8 cellular contexts compared by ENCODE assay signal in genomic region chr3:49839193-49839809, GRCh38. TPM values are rescaled to one million over a fixed set of nuclear protein-coding genes. Genes with fewer than 3 reads are reported as not detected.
A peak's percentile ranks its signal among the peaks of the same experiment; 100 is the strongest.
DNase-seq lines count a peak whose midpoint lies in the region; ATAC-seq, FAIRE-seq and TF ChIP-seq lines count a peak whose summit lies in the region.

No MANE protein-coding gene starts in this region.

- DNase-seq in A549 (ENCODE audit: low read depth in 1 of 2, low spot score in 1 of 2) (peak; percentile 40 to 72), NCI-H446 (lab: John Stamatoyannopoulos, UW) (peak; percentile 47 to 61), cerebellar nuclear complex (lab: John Stamatoyannopoulos, UW) (peak; percentile 21 to 44), left kidney (ENCODE audit: low read depth, low spot score) (peak; percentile 88)
- peak; percentile 71 to 74 for DNase-seq in activated CD4-positive, alpha-beta T cell treated with anti-CD3 and anti-CD28 coated beads for 24 hours (ENCODE audit: low read depth in 2 of 2)
- peak; percentile 70 to 72 for DNase-seq in stimulated activated CD4-positive, alpha-beta T cell treated with anti-CD3 and anti-CD28 coated beads, Interleukin-2, amount 100 ng/mL, for 48 hours

- FAIRE-seq in A549 (lab: Jason Lieb, UNC), result no peak

- no peak for TF ChIP-seq EP300 in A549 (IDR thresholded peaks at IDR 0.05)

- TF ChIP-seq POLR2A in A549 (IDR thresholded peaks at IDR 0.05; ENCODE audit: low read length), result no peak

- POLR2A ChIA-PET in A549 (lab: Yijun Ruan, JAX), result interaction anchor here (0.6 kb wide), 1 partner anchor 166 kb away, joined by 3 read pairs; no protein-coding TSS in a partner anchor

- H3K4me1 ChIP-seq in A549, result no peaks in the 10 kb centered on the region

- no peak overlapping the region for H3K4me3 ChIP-seq in A549

- CTCF ChIA-PET in A549 (lab: Yijun Ruan, JAX), result interaction anchor here (0.6 to 6.6 kb wide), 49 partner anchors 8 to 1008 kb away, joined by 3 to 119 read pairs (median 4); partner anchors contain the start of genes AMIGO3, CAMKV, CDHR4 and INKA1

- 43% methylated on average over 6 of the region's 6 CpGs for WGBS in A549 (ENCODE audit: missing lambda C conversion rate)

- H3K9me3 ChIP-seq in A549, result no peaks in the 10 kb centered on the region

- H3K4me2 ChIP-seq in A549, result no peak overlapping the region

- TF ChIP-seq CTCF in A549 (IDR thresholded peaks at IDR 0.05), result peak; percentile 76

- TF ChIP-seq RAD21 in A549 (conservative IDR thresholded peaks at IDR 0.05 in 1 of 2, IDR thresholded peaks at IDR 0.05 in 1 of 2), result peak; percentile 70 to 71

- H3K27ac ChIP-seq in A549, result no peak overlapping the region

- peak; percentile 82 to 91; a peak in 5 of 6 replicates for ATAC-seq in A549
- ATAC-seq in GM18511 (IDR thresholded peaks at IDR 0.05; ENCODE audit: unreplicated experiment), result peak; percentile 48
- no peak for ATAC-seq in HG03025 (IDR thresholded peaks at IDR 0.05; ENCODE audit: low FRiP score, unreplicated experiment)

TF ChIP-seq in A549, 52 proteins besides CTCF, POLR2A, EP300 and RAD21:
- TF ChIP-seq SMC3 (IDR thresholded peaks at IDR 0.05), result peak; percentile 79
- no peak for TF ChIP-seq NPAS2 (CRISPR knock-in tag; IDR thresholded peaks at IDR 0.05; ENCODE audit: borderline replicate concordance)

RNA-seq across cellular contexts. Expression of gene TRAIP, which starts 17.1 kb away (rescaled TPM):
- polyA plus RNA-seq in A549 (2011; rRNA removed) (10.2 and 10.7 TPM in 2 replicates), A549 (2017; fragmentation: RNase III; extraction: RNeasy Plus Mini Kit Qiagen cat#74134 plus additional on column Dnase treatment) (10.7 to 11.9 TPM (median 11.5 TPM) in 3 replicates)
- 21.9 and 22.1 TPM in 2 replicates for polyA plus RNA-seq in A549 (2012; cell fraction: cytosol; rRNA removed)
- 73.2 and 74.9 TPM in 2 replicates for polyA plus RNA-seq in A549 (2012; cell fraction: nucleus; rRNA removed)
- 14.8 and 18.7 TPM in 2 replicates for polyA minus RNA-seq in A549 (2011; rRNA and poly(A)+ RNA removed)

RNA-seq across cellular contexts. Expression of gene UBA7, which starts 25.5 kb away (rescaled TPM):
- 0.22 and 0.33 TPM in 2 replicates for polyA plus RNA-seq in A549 (2011; rRNA removed)
- polyA plus RNA-seq in A549 (2012; cell fraction: cytosol; rRNA removed), result 0.28 and 0.52 TPM in 2 replicates
- polyA plus RNA-seq in A549 (2012; cell fraction: nucleus; rRNA removed), result 7.7 and 8.5 TPM in 2 replicates
- polyA plus RNA-seq in A549 (2017; fragmentation: RNase III; extraction: RNeasy Plus Mini Kit Qiagen cat#74134 plus additional on column Dnase treatment), result 0.54 to 0.63 TPM (median 0.62 TPM) in 3 replicates
- 0.88 and 0.91 TPM in 2 replicates for polyA minus RNA-seq in A549 (2011; rRNA and poly(A)+ RNA removed)

RNA-seq across cellular contexts. Expression of gene CAMKV, which starts 30.4 kb away (rescaled TPM):
- polyA plus RNA-seq in A549 (2011; rRNA removed) (0.20 and 0.31 TPM in 2 replicates), A549 (2017; fragmentation: RNase III; extraction: RNeasy Plus Mini Kit Qiagen cat#74134 plus additional on column Dnase treatment) (0.31 to 0.51 TPM (median 0.46 TPM) in 3 replicates)
- 0.41 TPM in 2 replicates for polyA plus RNA-seq in A549 (2012; cell fraction: cytosol; rRNA removed)
- 1.6 and 2.1 TPM in 2 replicates for polyA plus RNA-seq in A549 (2012; cell fraction: nucleus; rRNA removed)
- polyA minus RNA-seq in A549 (2011; rRNA and poly(A)+ RNA removed), result 0.17 and 0.44 TPM in 2 replicates

RNA-seq across cellular contexts. Expression of gene INKA1, which starts 36.2 kb away (rescaled TPM):
- polyA plus RNA-seq in A549 (2011; rRNA removed), result 0.21 and 0.39 TPM in 2 replicates
- 1.2 and 1.3 TPM in 2 replicates for polyA plus RNA-seq in A549 (2012; cell fraction: cytosol; rRNA removed)
- 0.83 and 0.89 TPM in 2 replicates for polyA plus RNA-seq in A549 (2012; cell fraction: nucleus; rRNA removed)
- 0.51 to 0.75 TPM (median 0.74 TPM) in 3 replicates for polyA plus RNA-seq in A549 (2017; fragmentation: RNase III; extraction: RNeasy Plus Mini Kit Qiagen cat#74134 plus additional on column Dnase treatment)
- polyA minus RNA-seq in A549 (2011; rRNA and poly(A)+ RNA removed), result 0.44 TPM in 1 of 2 replicates, not detected in the other

RNA-seq across cellular contexts. Expression of gene CDHR4, which starts 39.6 kb away (rescaled TPM):
- polyA plus RNA-seq in A549 (2011; rRNA removed) (0.54 and 0.71 TPM in 2 replicates), A549 (2017; fragmentation: RNase III; extraction: RNeasy Plus Mini Kit Qiagen cat#74134 plus additional on column Dnase treatment) (0.52 to 1.1 TPM (median 0.66 TPM) in 3 replicates)
- polyA plus RNA-seq in A549 (2012; cell fraction: cytosol; rRNA removed), result 0.66 and 0.73 TPM in 2 replicates
- 9.8 and 13.2 TPM in 2 replicates for polyA plus RNA-seq in A549 (2012; cell fraction: nucleus; rRNA removed)
- 0.73 and 1.2 TPM in 2 replicates for polyA minus RNA-seq in A549 (2011; rRNA and poly(A)+ RNA removed)

Comparison
In these comparisons a context has a peak if more than half of its experiments do, and no peak if none do; other contexts are left out.
1. DNase-seq: peak in every context shown above with its lines; median percentile 88 in left kidney; 72 in activated CD4-positive, alpha-beta T cell treated with anti-CD3 and anti-CD28 coated beads for 24 hours; 71 in stimulated activated CD4-positive, alpha-beta T cell treated with anti-CD3 and anti-CD28 coated beads, Interleukin-2, amount 100 ng/mL, for 48 hours; 56 in A549; 54 in NCI-H446; 32 in cerebellar nuclear complex.